ENCODE assay signal across 18 cellular contexts in genomic region chr11:46485852-46486443, GRCh38.
DNase-seq lines count a peak whose midpoint lies in the region; ATAC-seq, FAIRE-seq and TF ChIP-seq lines count a peak whose summit lies in the region.
"Had no signal": no experiment of that assay in that cellular context is flagged by ENCODE, and none has a peak within 500 bp of the region (broad histone marks: within the 10 kb centered on the region; RNA-seq: fewer than 3 reads in every experiment).

No MANE protein-coding gene starts in this region.

- no peak for ATAC-seq in HepG2
- ATAC-seq in left colon: no peak
- ATAC-seq: PC-3 had no signal

- BruUV-seq in HepG2 (replicated peaks; lab: Mats Ljungman, UMichigan): no TSS peak

- DNase-seq in NCI-H82 (lab: John Stamatoyannopoulos, UW): peak; percentile 32
- no peak for DNase-seq in NCI-H82 treated with DMSO at 0.1 percent for 48 hours (lab: John Stamatoyannopoulos, UW; ENCODE audit: unreplicated experiment)
- DNase-seq in NCI-H146 treated with DMSO at 0.1 percent for 48 hours (lab: John Stamatoyannopoulos, UW; ENCODE audit: unreplicated experiment): peak; percentile 19
- DNase-seq in kidney glomerular epithelial cell (lab: John Stamatoyannopoulos, UW): peak; percentile 24
- peak; percentile 76 for DNase-seq in small intestine
- no peak for DNase-seq in brain microvascular endothelial cell
- no peak for DNase-seq in HepG2 (ENCODE audit: low spot score)
- no peak for DNase-seq in left colon
- DNase-seq: EL, NCI-H1048, NCI-H2029, NCI-H524 treated with DMSO at 0.1 percent for 48 hours, PC-3, SJCRH30, SW 1271 had no signal

- intact Hi-C loops in HepG2 (cut with micrococcal nuclease; ENCODE audit: unreplicated experiment): no loop called here
- intact Hi-C loops in left colon (cut with DNase I, micrococcal nuclease): no loop called here

- H3K36me3 ChIP-seq in small intestine (ENCODE audit: control insufficient read depth in 2 of 2, insufficient read depth in 2 of 2, low read length in 2 of 2) (peaks cover 0 to 4% of the 10 kb centered on the region in 2 donors), brain microvascular endothelial cell (replicated peaks) (no peaks in the 10 kb centered on the region), HepG2 (replicated peaks in 1 of 2; ENCODE audit: control insufficient read depth in 1 of 2, insufficient read depth in 2 of 2, low read length in 2 of 2) (peaks cover 12 to 44% of the 10 kb centered on the region in 2 experiments)
- H3K36me3 ChIP-seq: SJCRH30 had no signal

- no peak overlapping the region for H2AFZ ChIP-seq in HepG2 (ENCODE audit: low read length)

- FAIRE-seq in small intestine (lab: Jason Lieb, UNC) (no peak), HepG2 (lab: Jason Lieb, UNC) (no peak)
- FAIRE-seq: A204.1, H54 had no signal

- 0 out of 2 replicates have a peak, but pooled peaks cover 6% of the 10 kb centered on the region for H4K20me1 ChIP-seq in HepG2 (ENCODE audit: insufficient read depth, low read length)

- no peak for TF ChIP-seq POLR2A in HepG2 (IDR thresholded peaks at IDR 0.05; ENCODE audit: insufficient read depth in 1 of 2, low read depth in 2 of 2, low read length in 2 of 2)

- no peaks in the 10 kb centered on the region for H3K9me3 ChIP-seq in small intestine (ENCODE audit: control insufficient read depth, low read depth)
- no peaks in the 10 kb centered on the region for H3K9me3 ChIP-seq in HepG2 (ENCODE audit: low read length)
- H3K9me3 ChIP-seq: BLaER1 treated with 17β-estradiol and CSF1 and Interleukin-3, amounts not matched to agents 10 nM and 100 nM; SJCRH30 had no signal

- H3K4me3 ChIP-seq in small intestine (ENCODE audit: low read depth in 1 of 2, low read length in 2 of 2) (no peak overlapping the region), brain microvascular endothelial cell (ENCODE audit: low read depth, low read length) (no peak overlapping the region), HepG2 (replicated peaks in 1 of 3; ENCODE audit: insufficient read depth in 1 of 3, low read depth in 2 of 3, low read length in 3 of 3) (no peak overlapping the region)
- H3K4me3 ChIP-seq: BLaER1 treated with 17β-estradiol and CSF1 and Interleukin-3, amounts not matched to agents 10 nM and 100 nM; SJCRH30 had no signal

- H3K9ac ChIP-seq in HepG2 (ENCODE audit: insufficient read depth, low read depth, low read length): no peak overlapping the region
- H3K9ac ChIP-seq: BLaER1 treated with 17β-estradiol and CSF1 and Interleukin-3, amounts not matched to agents 10 nM and 100 nM had no signal

- TF ChIP-seq CTCF in brain microvascular endothelial cell (IDR thresholded peaks at IDR 0.05; ENCODE audit: low read depth, low read length, missing control alignments) (no peak), HepG2 (CRISPR knock-in tag; IDR thresholded peaks at IDR 0.05) (no peak)

- H3K27ac ChIP-seq in small intestine (ENCODE audit: low read depth in 1 of 2, low read length in 1 of 2) (no peak overlapping the region), brain microvascular endothelial cell (no peak overlapping the region), HepG2 (ENCODE audit: extremely low read length, insufficient read depth, low read length) (no peak overlapping the region)
- H3K27ac ChIP-seq: BLaER1 treated with 17β-estradiol and CSF1 and Interleukin-3, amounts not matched to agents 10 nM and 100 nM; SJCRH30 had no signal

- H3K79me2 ChIP-seq in HepG2 (ENCODE audit: insufficient read depth, low read length): peaks cover 2% of the 10 kb centered on the region

- in situ Hi-C loops in brain microvascular endothelial cell (cut with HindIII; ENCODE audit: low pct_ligation_motif_present, low sequenced_read_pairs): no loop called here
- in situ Hi-C loops in HepG2 (cut with HindIII; ENCODE audit: extremely low pct_ligation_motif_present, low pct_unique_long_range_greater_than_20kb): no loop called here

- 17 to 51% (median 32%) methylated on average over 4 of the region's 4 CpGs for WGBS in small intestine, 3 donors
- 88% methylated on average over 4 of the region's 4 CpGs for WGBS in HepG2 (ENCODE audit: low lambda C conversion rate)

- TF ChIP-seq EP300 in HepG2 (IDR thresholded peaks at IDR 0.05; ENCODE audit: low read depth in 2 of 2, low read length in 2 of 2) (no peak), HepG2 (CRISPR knock-in tag; IDR thresholded peaks at IDR 0.05; ENCODE audit: borderline replicate concordance) (no peak)

- POLR2A ChIA-PET in HepG2 (lab: Yijun Ruan, JAX): no interaction called here

- H3K27me3 ChIP-seq in small intestine (ENCODE audit: control insufficient read depth in 2 of 2, insufficient read depth in 2 of 2, low read length in 2 of 2): no peaks in the 10 kb centered on the region
- no peaks in the 10 kb centered on the region for H3K27me3 ChIP-seq in brain microvascular endothelial cell (replicated peaks)
- no peaks in the 10 kb centered on the region for H3K27me3 ChIP-seq in HepG2 (ENCODE audit: control insufficient read depth in 1 of 2, insufficient read depth in 2 of 2, low read length in 2 of 2)
- H3K27me3 ChIP-seq: BLaER1 treated with 17β-estradiol and CSF1 and Interleukin-3, amounts not matched to agents 10 nM and 100 nM; SJCRH30 had no signal

- H3K4me1 ChIP-seq in small intestine (ENCODE audit: control insufficient read depth in 2 of 2, insufficient read depth in 1 of 2, low read depth in 1 of 2, low read length in 1 of 2): peaks cover 0 to 2% of the 10 kb centered on the region in 2 donors
- H3K4me1 ChIP-seq in HepG2 (ENCODE audit: insufficient read depth, low read length): no peaks in the 10 kb centered on the region

- H3K4me2 ChIP-seq in HepG2 (ENCODE audit: low read depth, low read length): no peak overlapping the region

- CTCF ChIA-PET in HepG2 (lab: Yijun Ruan, JAX; ENCODE audit: low intra/inter-chr PET ratio, low total read pairs): no interaction called here

- TF ChIP-seq RAD21 in HepG2 (CRISPR knock-in tag; IDR thresholded peaks at IDR 0.05): no peak

TF ChIP-seq in HepG2, 621 proteins besides CTCF, POLR2A, EP300 and RAD21:
- TF ChIP-seq SAFB2 (CRISPR knock-in tag; IDR thresholded peaks at IDR 0.05; ENCODE audit: borderline replicate concordance, low read depth): no peak

Comparison
In these comparisons a context has a peak if more than half of its experiments do, and no peak if none do; other contexts are left out.
1. DNase-seq: peak in NCI-H82 (single experiment), NCI-H146 treated with DMSO at 0.1 percent for 48 hours (single experiment), kidney glomerular epithelial cell (single experiment) and small intestine (single experiment); none in NCI-H82 treated with DMSO at 0.1 percent for 48 hours (single experiment), brain microvascular endothelial cell (single experiment), HepG2 (single experiment) and left colon (0 of 2).